1 cellular context compared by ENCODE assay signal in the genomic region with DNA sequence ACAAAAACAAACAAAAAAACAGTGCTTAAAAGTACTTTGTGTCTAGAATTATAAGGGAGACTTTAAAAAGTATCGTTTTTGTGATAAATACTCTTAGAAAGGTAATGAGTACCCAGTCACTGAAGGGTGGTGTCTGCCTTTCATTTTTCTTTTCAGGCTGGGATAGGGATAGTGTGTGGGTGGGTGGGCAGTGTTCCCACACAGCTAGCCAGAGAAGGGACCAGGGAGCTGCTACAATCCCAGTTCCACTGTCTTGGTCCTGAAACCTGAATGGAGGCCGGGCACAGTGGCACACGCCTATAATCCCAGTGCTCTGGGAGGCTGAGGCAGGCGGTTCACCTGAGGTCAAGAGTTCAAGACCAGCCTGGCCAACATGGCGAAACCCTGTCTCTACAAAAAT.
TF ChIP-seq lines count a peak whose summit lies in the region.

No MANE protein-coding gene starts in this region.

TF ChIP-seq in HEK293, 187 proteins besides CTCF, POLR2A, EP300 and RAD21 (continued from another document):
- no peak for TF ChIP-seq ZNF623 (tag by site-specific recombination; IDR thresholded peaks at IDR 0.05)
- TF ChIP-seq, protein P1, sequence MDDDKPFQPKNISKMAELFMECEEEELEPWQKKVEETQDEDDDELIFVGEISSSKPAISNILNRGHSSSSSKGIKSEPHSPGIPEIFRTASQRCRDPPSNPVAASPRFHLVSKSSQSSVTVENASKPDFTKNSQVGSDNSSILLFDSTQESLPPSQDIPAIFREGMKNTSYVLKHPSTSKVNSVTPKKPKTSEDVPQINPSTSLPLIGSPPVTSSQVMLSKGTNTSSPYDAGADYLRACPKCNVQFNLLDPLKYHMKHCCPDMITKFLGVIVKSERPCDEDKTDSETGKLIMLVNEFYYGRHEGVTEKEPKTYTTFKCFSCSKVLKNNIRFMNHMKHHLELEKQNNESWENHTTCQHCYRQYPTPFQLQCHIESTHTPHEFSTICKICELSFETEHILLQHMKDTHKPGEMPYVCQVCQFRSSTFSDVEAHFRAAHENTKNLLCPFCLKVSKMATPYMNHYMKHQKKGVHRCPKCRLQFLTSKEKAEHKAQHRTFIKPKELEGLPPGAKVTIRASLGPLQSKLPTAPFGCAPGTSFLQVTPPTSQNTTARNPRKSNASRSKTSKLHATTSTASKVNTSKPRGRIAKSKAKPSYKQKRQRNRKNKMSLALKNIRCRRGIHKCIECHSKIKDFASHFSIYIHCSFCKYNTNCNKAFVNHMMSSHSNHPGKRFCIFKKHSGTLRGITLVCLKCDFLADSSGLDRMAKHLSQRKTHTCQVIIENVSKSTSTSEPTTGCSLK (tag by site-specific recombination; IDR thresholded peaks at IDR 0.05): no peak
- no peak for TF ChIP-seq HOXD13 (CRISPR knock-in tag; IDR thresholded peaks at IDR 0.05; ENCODE audit: borderline replicate concordance)
- no peak for TF ChIP-seq ZNF692 (tag by site-specific recombination; IDR thresholded peaks at IDR 0.05)
- TF ChIP-seq EGR2 (tag by site-specific recombination; IDR thresholded peaks at IDR 0.05; ENCODE audit: low read depth): 0 out of 2 replicates have a peak, but pooled peaks have one; percentile 54
- no peak for TF ChIP-seq ZNF521 (tag by site-specific recombination; IDR thresholded peaks at IDR 0.05)
TF ChIP-seq in HEK293: peak in this region for 2.
